In the genomic region with DNA sequence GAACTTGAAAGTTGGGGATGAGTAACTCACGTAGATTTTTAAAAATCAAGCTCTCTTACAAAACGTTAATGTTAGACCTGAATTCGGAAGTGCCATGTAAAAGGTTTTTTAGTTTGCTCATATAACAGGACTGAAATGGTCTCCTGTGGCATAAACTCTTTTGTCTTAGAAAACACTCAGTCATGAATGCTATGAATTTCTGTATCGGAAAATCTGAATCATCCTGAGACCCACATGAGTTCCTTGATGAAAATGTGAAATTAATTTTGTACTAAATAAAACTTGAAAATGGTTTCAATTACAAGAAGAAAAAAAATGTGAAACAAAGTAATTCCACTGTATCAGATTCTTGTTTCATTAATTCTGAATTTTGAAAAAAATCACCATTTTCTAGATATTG, we compare ENCODE assay signal across 30 cellular contexts.
"Had no signal": no experiment of that assay in that cellular context is flagged by ENCODE, and none has a peak within 500 bp of the region (broad histone marks: within the 10 kb centered on the region; RNA-seq: fewer than 3 reads in every experiment).

No MANE protein-coding gene starts in this region.

- H3K27ac Mint-ChIP-seq: naive thymus-derived CD8-positive, alpha-beta T cell; natural killer cell treated with Interleukin-12 subunit alpha and Interleukin-12 subunit beta and Interleukin-15 and Interleukin-18, amount 100 ng/mL, for 72 hours; neural progenitor cell; progenitor cell of endocrine pancreas; stimulated activated memory B cell treated with anti-CD40 and anti-IgM and Interleukin-4, amounts not matched to agents 10 μg/mL and 1 μg/mL and 100 μg/mL, for 72 hours; stimulated activated naive CD8-positive, alpha-beta T cell treated with anti-CD3 and anti-CD28 coated beads, Interleukin-15, amount 100 ng/mL, for 72 hours had no signal

- H3K36me3 ChIP-seq: neural progenitor cell, ovary, right lobe of liver, sigmoid colon, spleen, suprapubic skin, tibial artery, transverse colon, upper lobe of left lung, vagina had no signal

- H3K4me1 Mint-ChIP-seq: naive thymus-derived CD8-positive, alpha-beta T cell; neural progenitor cell; stimulated activated memory B cell treated with anti-CD40 and anti-IgM and Interleukin-4, amounts not matched to agents 10 μg/mL and 1 μg/mL and 100 μg/mL, for 72 hours; stimulated activated naive CD8-positive, alpha-beta T cell treated with anti-CD3 and anti-CD28 coated beads, Interleukin-15, amount 100 ng/mL, for 72 hours had no signal

- H3K27me3 ChIP-seq: neural progenitor cell, ovary, right lobe of liver, sigmoid colon, spleen, suprapubic skin, testis, tibial artery, transverse colon, upper lobe of left lung, vagina had no signal

- H3K9ac ChIP-seq: neural progenitor cell, parathyroid adenoma had no signal

- H3K27me3 Mint-ChIP-seq: naive thymus-derived CD8-positive, alpha-beta T cell; stimulated activated memory B cell treated with anti-CD40 and anti-IgM and Interleukin-4, amounts not matched to agents 10 μg/mL and 1 μg/mL and 100 μg/mL, for 72 hours; stimulated activated naive CD8-positive, alpha-beta T cell treated with anti-CD3 and anti-CD28 coated beads, Interleukin-15, amount 100 ng/mL, for 72 hours had no signal

- H3K4me3 Mint-ChIP-seq: naive thymus-derived CD8-positive, alpha-beta T cell; natural killer cell treated with Interleukin-12 subunit alpha and Interleukin-12 subunit beta and Interleukin-15 and Interleukin-18, amount 100 ng/mL, for 72 hours; neural progenitor cell; stimulated activated memory B cell treated with anti-CD40 and anti-IgM and Interleukin-4, amounts not matched to agents 10 μg/mL and 1 μg/mL and 100 μg/mL, for 72 hours; stimulated activated naive CD8-positive, alpha-beta T cell treated with anti-CD3 and anti-CD28 coated beads, Interleukin-15, amount 100 ng/mL, for 72 hours had no signal

- H3K4me1 ChIP-seq: neural progenitor cell, psoas muscle, right lobe of liver, sigmoid colon, spleen, suprapubic skin, testis, vagina had no signal

- H3K9me3 ChIP-seq: ovary, psoas muscle, right lobe of liver, sigmoid colon, spleen, suprapubic skin, testis, tibial artery, transverse colon, upper lobe of left lung, vagina had no signal

- H3K79me2 ChIP-seq: parathyroid adenoma had no signal

- H3K36me3 Mint-ChIP-seq: naive thymus-derived CD8-positive, alpha-beta T cell; natural killer cell treated with Interleukin-12 subunit alpha and Interleukin-12 subunit beta and Interleukin-15 and Interleukin-18, amount 100 ng/mL, for 72 hours; neural progenitor cell; stimulated activated memory B cell treated with anti-CD40 and anti-IgM and Interleukin-4, amounts not matched to agents 10 μg/mL and 1 μg/mL and 100 μg/mL, for 72 hours had no signal

- H3K4me2 ChIP-seq: neural progenitor cell, smooth muscle cell had no signal

- H3K4me3 ChIP-seq: neural progenitor cell, ovary, psoas muscle, right lobe of liver, sigmoid colon, smooth muscle cell, spleen, suprapubic skin, testis, tibial artery, transverse colon, upper lobe of left lung, vagina had no signal

- H2AFZ ChIP-seq: neural progenitor cell, parathyroid adenoma had no signal

- H3K9me3 Mint-ChIP-seq: naive thymus-derived CD8-positive, alpha-beta T cell; natural killer cell treated with Interleukin-12 subunit alpha and Interleukin-12 subunit beta and Interleukin-15 and Interleukin-18, amount 100 ng/mL, for 72 hours; neural progenitor cell; stimulated activated memory B cell treated with anti-CD40 and anti-IgM and Interleukin-4, amounts not matched to agents 10 μg/mL and 1 μg/mL and 100 μg/mL, for 72 hours; stimulated activated naive CD8-positive, alpha-beta T cell treated with anti-CD3 and anti-CD28 coated beads, Interleukin-15, amount 100 ng/mL, for 72 hours had no signal

- H3K27ac ChIP-seq: neural progenitor cell, ovary, parathyroid adenoma, psoas muscle, right lobe of liver, sigmoid colon, spleen, suprapubic skin, testis, tibial artery, transverse colon, upper lobe of left lung, vagina had no signal

- DNase-seq: naive thymus-derived CD8-positive, alpha-beta T cell; occipital lobe; ovary; posterior cingulate gyrus; psoas muscle; right cardiac atrium; right lobe of liver; sigmoid colon; spleen; stimulated activated CD4-positive, alpha-beta T cell treated with anti-CD3 and anti-CD28 coated beads, Interleukin-12 subunit alpha, Interleukin-12 subunit beta, amount 100 ng/mL, for 4 hours; stimulated activated CD4-positive, alpha-beta T cell treated with anti-CD3 and anti-CD28 coated beads, Interleukin-1b, Interleukin-23, amount 100 ng/mL, for 48 hours; stimulated activated CD4-positive, alpha-beta T cell treated with anti-CD3 and anti-CD28 coated beads, Interleukin-4, amount 100 ng/mL, for 1 hour; stimulated activated CD4-positive, alpha-beta T cell treated with anti-CD3 and anti-CD28 coated beads, Interleukin-4, amount 100 ng/mL, for 4 hours; stimulated activated CD8-positive, alpha-beta memory T cell treated with anti-CD3 and anti-CD28 coated beads, Interleukin-4, amount 100 ng/mL, for 48 hours; stimulated activated naive CD4-positive, alpha-beta T cell; stimulated activated naive CD8-positive, alpha-beta T cell treated with anti-CD3 and anti-CD28 coated beads, Interleukin-15, amount 100 ng/mL, for 72 hours; stimulated activated naive CD8-positive, alpha-beta T cell treated with anti-CD3 and anti-CD28 coated beads, Interleukin-15, Interleukin-2, amounts not matched to agents 100 U/mL and 50 U/mL, for 24 hours; substantia nigra; testis; tibial artery; transverse colon had no signal

- ATAC-seq: naive thymus-derived CD8-positive, alpha-beta T cell; natural killer cell treated with Interleukin-12 subunit alpha and Interleukin-12 subunit beta and Interleukin-15 and Interleukin-18, amount 100 ng/mL, for 72 hours; right cardiac atrium; right lobe of liver; stimulated activated memory B cell treated with anti-CD40 and anti-IgM and Interleukin-4, amounts not matched to agents 10 μg/mL and 1 μg/mL and 100 μg/mL, for 72 hours; stimulated activated naive CD8-positive, alpha-beta T cell treated with anti-CD3 and anti-CD28 coated beads, Interleukin-15, amount 100 ng/mL, for 72 hours; stimulated activated naive CD8-positive, alpha-beta T cell treated with anti-CD3 and anti-CD28 coated beads, Interleukin-15, Interleukin-2, amounts not matched to agents 100 U/mL and 50 U/mL, for 24 hours had no signal
